In the genomic region with DNA sequence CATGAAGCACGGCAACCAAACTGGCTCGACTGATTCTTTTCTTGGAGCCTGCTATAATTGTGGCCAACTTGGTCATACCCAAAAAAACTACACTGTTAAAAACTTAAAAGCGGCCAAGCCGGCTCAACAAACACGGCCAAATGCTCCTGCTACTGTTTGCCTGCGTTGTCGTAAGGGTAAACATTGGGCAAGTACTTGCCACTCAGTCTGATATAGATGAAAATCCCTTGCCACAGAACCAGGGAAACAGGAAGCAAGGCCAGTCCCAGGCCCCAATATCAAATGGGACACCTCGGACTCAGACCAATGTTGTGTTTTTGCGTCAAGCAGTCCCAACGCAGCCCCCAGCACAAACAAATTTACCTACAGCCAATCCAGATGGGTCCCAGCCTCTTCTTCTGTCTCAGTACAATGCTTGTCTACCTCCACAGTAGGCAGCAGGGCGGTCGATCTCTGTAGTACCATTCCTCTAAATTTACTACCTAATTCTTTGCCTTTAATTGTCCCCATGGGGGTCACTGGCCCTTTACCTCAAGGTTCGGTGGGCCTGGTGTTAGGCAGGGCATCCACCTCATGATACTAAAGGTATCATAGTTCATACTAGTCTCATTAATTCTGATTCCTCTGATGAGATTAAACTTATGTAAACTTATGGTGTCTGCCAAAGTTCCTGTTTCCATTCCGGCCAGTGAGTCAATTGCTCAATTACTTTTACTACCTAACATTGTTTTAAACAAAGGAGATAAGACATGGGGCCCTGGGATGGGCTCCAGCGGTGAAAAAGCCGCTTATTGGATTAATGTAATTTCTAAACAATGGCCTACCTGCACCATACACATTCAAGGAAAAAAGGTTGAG, we compare ENCODE assay signal across 22 cellular contexts. TPM values are rescaled to one million over a fixed set of nuclear protein-coding genes. Genes with fewer than 3 reads are reported as not detected.
A peak's percentile ranks its signal among the peaks of the same experiment; 100 is the strongest.
DNase-seq lines count a peak whose midpoint lies in the region; ATAC-seq and TF ChIP-seq lines count a peak whose summit lies in the region.
"Had no signal": no experiment of that assay in that cellular context is flagged by ENCODE, and none has a peak within 500 bp of the region (broad histone marks: within the 10 kb centered on the region; RNA-seq: fewer than 3 reads in every experiment).

No MANE protein-coding gene starts in this region.

- CTCF ChIA-PET in CD4-positive, alpha-beta T cell (lab: Charles Lee), result no interaction called here
- CTCF ChIA-PET in OCI-LY7 (lab: Charles Lee; ENCODE audit: unreplicated experiment), result no interaction called here

- H3K27me3 Mint-ChIP-seq in CD4-positive, alpha-beta T cell, result no peaks in the 10 kb centered on the region
- H3K27me3 Mint-ChIP-seq in dendritic cell treated with granulocyte-macrophage colony-stimulating factor and Interleukin-4, amounts not matched to agents 40 ng/mL and 50 ng/mL, for 4 days, result no peaks in the 10 kb centered on the region
- H3K27me3 Mint-ChIP-seq: activated naive CD8-positive, alpha-beta T cell treated with anti-CD3 and anti-CD28 coated beads, Interleukin-2, amount 50 U/mL, for 24 hours; CD8-positive, alpha-beta memory T cell had no signal

- H3K4me1 Mint-ChIP-seq in CD4-positive, alpha-beta T cell (ENCODE audit: low read depth), result peaks cover 26% of the 10 kb centered on the region
- H3K4me1 Mint-ChIP-seq in dendritic cell treated with granulocyte-macrophage colony-stimulating factor and Interleukin-4, amounts not matched to agents 40 ng/mL and 50 ng/mL, for 4 days (ENCODE audit: low read depth), result peaks cover 76% of the 10 kb centered on the region

- ATAC-seq in CD4-positive, alpha-beta T cell (ENCODE audit: poor library complexity), result no peak
- ATAC-seq: activated naive CD8-positive, alpha-beta T cell treated with anti-CD3 and anti-CD28 coated beads, Interleukin-2, amount 50 U/mL, for 24 hours; GM23338; Panc1 had no signal

- DNase-seq in CD4-positive, alpha-beta T cell, result no peak
- peak; percentile 66 for DNase-seq in MV-4-11 (lab: John Stamatoyannopoulos, UW)
- peak; percentile 40 to 85 for DNase-seq in lung microvascular endothelial cell (ENCODE audit: low read depth in 2 of 2)
- no peak for DNase-seq in cerebellar nuclear complex (lab: John Stamatoyannopoulos, UW)
- no peak for DNase-seq in NCI-H1092 (lab: John Stamatoyannopoulos, UW)
- DNase-seq in OCI-LY7 (ENCODE audit: low spot score), result no peak
- no peak for DNase-seq in NCI-H1105 treated with DMSO at 0.1 percent for 48 hours (lab: John Stamatoyannopoulos, UW)
- DNase-seq: activated CD4-positive, CD25-positive, alpha-beta regulatory T cell treated with anti-CD3 and anti-CD28 coated beads, Interleukin-2, amount 50 U/mL, for 72 hours; activated naive CD8-positive, alpha-beta T cell treated with anti-CD3 and anti-CD28 coated beads, Interleukin-2, amount 50 U/mL, for 24 hours; CD8-positive, alpha-beta memory T cell; DND-41; effector CD4-positive, alpha-beta T cell; esophagus squamous epithelium; NCI-H1436; NCI-H526; stimulated activated CD4-positive, alpha-beta T cell treated with anti-CD3 and anti-CD28 coated beads, Interleukin-12 subunit alpha, Interleukin-12 subunit beta, amount 100 ng/mL, for 4 hours; stimulated activated CD8-positive, alpha-beta memory T cell treated with anti-CD3 and anti-CD28 coated beads, Interleukin-4, amount 100 ng/mL, for 48 hours had no signal

- H2AFZ ChIP-seq in OCI-LY7 (ENCODE audit: low read length), result no peak overlapping the region
- H2AFZ ChIP-seq: GM23338 had no signal

- H3K27me3 ChIP-seq in CD4-positive, alpha-beta T cell (ENCODE audit: control insufficient read depth, insufficient read depth, low read length), result no peaks in the 10 kb centered on the region
- H3K27me3 ChIP-seq: esophagus squamous epithelium, suprapubic skin had no signal

- H3K36me3 Mint-ChIP-seq in CD4-positive, alpha-beta T cell (ENCODE audit: low read depth), result peaks cover 43% of the 10 kb centered on the region
- peaks cover 34% of the 10 kb centered on the region for H3K36me3 Mint-ChIP-seq in dendritic cell treated with granulocyte-macrophage colony-stimulating factor and Interleukin-4, amounts not matched to agents 40 ng/mL and 50 ng/mL, for 4 days (ENCODE audit: low read depth)

- H3K36me3 ChIP-seq in OCI-LY7 (ENCODE audit: insufficient read depth, low read length), result no peaks in the 10 kb centered on the region; the same call in 1 of the 2 replicates
- H3K36me3 ChIP-seq: esophagus squamous epithelium, suprapubic skin had no signal

- H3K4me2 ChIP-seq in OCI-LY7 (ENCODE audit: low read length), result no peak overlapping the region
- H3K4me2 ChIP-seq: GM23338 had no signal

- H3K27ac ChIP-seq in CD4-positive, alpha-beta T cell (ENCODE audit: low read depth, low read length), result no peak overlapping the region
- no peak overlapping the region for H3K27ac ChIP-seq in OCI-LY7 (ENCODE audit: low read depth, low read length, poor library complexity, severe bottlenecking)
- H3K27ac ChIP-seq: esophagus squamous epithelium, suprapubic skin had no signal

- H3K4me3 Mint-ChIP-seq in CD4-positive, alpha-beta T cell, result peak overlapping the region; percentile 23
- H3K4me3 Mint-ChIP-seq in dendritic cell treated with granulocyte-macrophage colony-stimulating factor and Interleukin-4, amounts not matched to agents 40 ng/mL and 50 ng/mL, for 4 days, result no peak overlapping the region
- H3K4me3 Mint-ChIP-seq: activated naive CD8-positive, alpha-beta T cell treated with anti-CD3 and anti-CD28 coated beads, Interleukin-2, amount 50 U/mL, for 24 hours; GM23338; T-helper 2 cell treated with Interferon-gamma antibody and Interleukin-4, amounts not matched to agents 5 μg/mL and 100 μg/mL, for 36 hours had no signal

- no peak for TF ChIP-seq CTCF in CD4-positive, alpha-beta T cell (IDR thresholded peaks at IDR 0.05)
- TF ChIP-seq CTCF in OCI-LY7 (conservative IDR thresholded peaks at IDR 0.05; ENCODE audit: low read length), result no peak

- H3K9me3 Mint-ChIP-seq in CD4-positive, alpha-beta T cell, result peaks cover 10% of the 10 kb centered on the region
- H3K9me3 Mint-ChIP-seq in dendritic cell treated with granulocyte-macrophage colony-stimulating factor and Interleukin-4, amounts not matched to agents 40 ng/mL and 50 ng/mL, for 4 days, result peaks cover 20% of the 10 kb centered on the region

- no peak overlapping the region for H3K4me3 ChIP-seq in OCI-LY7 (ENCODE audit: low read depth, low read length, poor library complexity, severe bottlenecking)
- H3K4me3 ChIP-seq: esophagus squamous epithelium, GM23338, suprapubic skin had no signal

- peak overlapping the region; percentile 27 for H3K27ac Mint-ChIP-seq in CD4-positive, alpha-beta T cell
- H3K27ac Mint-ChIP-seq in dendritic cell treated with granulocyte-macrophage colony-stimulating factor and Interleukin-4, amounts not matched to agents 40 ng/mL and 50 ng/mL, for 4 days, result peak overlapping the region; percentile 64
- H3K27ac Mint-ChIP-seq: activated naive CD8-positive, alpha-beta T cell treated with anti-CD3 and anti-CD28 coated beads, Interleukin-2, amount 50 U/mL, for 24 hours; GM23338; T-helper 2 cell treated with Interferon-gamma antibody and Interleukin-4, amounts not matched to agents 5 μg/mL and 100 μg/mL, for 36 hours had no signal

- POLR2A ChIA-PET in CD4-positive, alpha-beta T cell (lab: Charles Lee), result no interaction called here
- POLR2A ChIA-PET in OCI-LY7 (lab: Charles Lee), result no interaction called here

- H4K20me1 ChIP-seq in OCI-LY7 (ENCODE audit: insufficient read depth, low read length), result no peaks in the 10 kb centered on the region

- H3K9me3 ChIP-seq in CD4-positive, alpha-beta T cell (ENCODE audit: control insufficient read depth, low read length), result peaks cover 8% of the 10 kb centered on the region
- no peaks in the 10 kb centered on the region for H3K9me3 ChIP-seq in OCI-LY7 (ENCODE audit: low read length)
- H3K9me3 ChIP-seq: esophagus squamous epithelium, suprapubic skin had no signal

- H3K9me2 ChIP-seq in OCI-LY7 (ENCODE audit: insufficient read depth, low read length), result no peaks in the 10 kb centered on the region

- peaks cover 10% of the 10 kb centered on the region for H3K79me2 ChIP-seq in OCI-LY7 (ENCODE audit: insufficient read depth, low read depth, low read length)

- peaks cover 15% of the 10 kb centered on the region for H3K4me1 ChIP-seq in OCI-LY7 (ENCODE audit: insufficient read depth, low read length, poor library complexity, severe bottlenecking)

- intact Hi-C loops in CD4-positive, alpha-beta T cell (cut with DNase I, micrococcal nuclease), result no loop called here
- intact Hi-C loops in dendritic cell treated with granulocyte-macrophage colony-stimulating factor and Interleukin-4, amounts not matched to agents 40 ng/mL and 50 ng/mL, for 4 days (cut with micrococcal nuclease), result no loop called here
- intact Hi-C loops in OCI-LY7 (cut with micrococcal nuclease; ENCODE audit: unreplicated experiment), result no loop called here

- BruUV-seq in OCI-LY7 (replicated peaks; lab: Mats Ljungman, UMichigan), result no TSS peak

RNA-seq across cellular contexts. Expression of a gene that starts 3.7 kb away (rescaled TPM):
- total RNA-seq in CD4-positive, alpha-beta T cell, result 10 to 100 TPM; 11.3 to 11.4 TPM
- 222 and 628 TPM in 2 replicates for total RNA-seq in lung microvascular endothelial cell
- 102 and 112 TPM in 2 replicates for total RNA-seq in OCI-LY7 (2014; rRNA removed; shearing (Covaris generic))
- 89.5 and 90.8 TPM in 2 replicates for total RNA-seq in OCI-LY7 (2022)

RNA-seq across cellular contexts. Expression of a gene that starts 3.8 kb away (rescaled TPM):
- 10 to 100 TPM; 18.6 to 19.5 TPM for total RNA-seq in CD4-positive, alpha-beta T cell
- total RNA-seq in lung microvascular endothelial cell, result 55.6 and 63.5 TPM in 2 replicates
- total RNA-seq in OCI-LY7 (2014; rRNA removed; shearing (Covaris generic)), result 24.1 and 28.9 TPM in 2 replicates
- 23.5 and 24.7 TPM in 2 replicates for total RNA-seq in OCI-LY7 (2022)

Comparison
In these comparisons a context has a peak if more than half of its experiments do, and no peak if none do; other contexts are left out.
1. DNase-seq: peak in MV-4-11 (single experiment) and lung microvascular endothelial cell (2 of 2); none in CD4-positive, alpha-beta T cell (0 of 10), cerebellar nuclear complex (0 of 2), NCI-H1092 (single experiment), OCI-LY7 (single experiment) and NCI-H1105 treated with DMSO at 0.1 percent for 48 hours (single experiment).
2. RNA of a gene that starts 3.7 kb away (total RNA-seq): 222 to 628 TPM in lung microvascular endothelial cell and 89.5 to 112 TPM in OCI-LY7; 11.3 to 11.4 TPM in CD4-positive, alpha-beta T cell; every median in the first group is over 4 times any median in the second.